Comparison of ENCODE assay signal across 8 cellular contexts in the genomic region with DNA sequence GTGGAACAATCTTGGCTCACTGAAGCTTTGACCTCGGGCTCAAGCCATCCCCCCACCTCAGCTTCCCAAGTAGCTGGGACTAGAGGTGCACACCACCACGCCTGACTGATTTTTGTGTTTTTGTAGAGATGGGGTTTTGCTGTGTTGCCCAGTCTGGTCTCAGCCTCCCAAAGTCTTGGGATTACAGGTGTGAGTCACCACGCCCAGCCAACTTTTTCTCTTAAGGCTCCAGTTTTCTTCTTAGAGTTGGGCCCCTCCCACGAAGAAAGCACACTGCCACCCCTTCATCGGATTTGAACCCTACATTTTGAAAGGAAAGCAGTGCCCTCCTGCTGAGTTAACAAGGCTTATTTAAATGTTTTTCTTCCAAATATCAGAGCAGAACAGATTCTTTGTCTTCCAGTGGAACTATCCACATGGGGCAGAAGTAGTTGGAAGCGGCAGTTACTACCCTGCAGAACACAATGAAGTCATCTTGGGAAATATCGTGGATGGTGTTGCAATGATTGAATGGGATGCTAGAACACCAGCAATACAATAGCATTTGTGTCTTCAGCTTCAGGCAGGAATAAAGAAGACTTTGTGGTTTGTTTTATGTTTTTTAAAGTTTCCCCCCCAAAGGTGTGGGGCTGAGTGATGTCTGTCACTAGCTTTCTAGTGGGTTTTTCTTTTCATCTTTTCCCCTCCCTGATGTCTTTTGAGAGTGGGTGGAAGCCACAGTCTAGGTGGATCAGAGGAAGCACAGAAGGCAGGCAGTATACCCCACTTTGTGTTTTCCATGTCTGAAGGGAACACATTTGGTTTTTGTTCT. TPM values are rescaled to one million over a fixed set of nuclear protein-coding genes. Genes with fewer than 3 reads are reported as not detected.
A peak's percentile ranks its signal among the peaks of the same experiment; 100 is the strongest.
DNase-seq lines count a peak whose midpoint lies in the region; ATAC-seq and TF ChIP-seq lines count a peak whose summit lies in the region.

No MANE protein-coding gene starts in this region.

- H3K36me3 ChIP-seq in fibroblast of lung (ENCODE audit: control insufficient read depth, insufficient read depth, low read length), result peaks cover 3% of the 10 kb centered on the region
- H3K36me3 ChIP-seq in skeletal muscle tissue (ENCODE audit: control insufficient read depth in 3 of 3, insufficient read depth in 3 of 3, low read length in 3 of 3), result no peaks in the 10 kb centered on the region

- peak overlapping the region; percentile 52 for H3K27ac ChIP-seq in HL-60 (replicated peaks)
- peak overlapping the region; percentile 88 for H3K27ac ChIP-seq in fibroblast of lung (ENCODE audit: insufficient read depth, low read length)
- H3K27ac ChIP-seq in skeletal muscle tissue (ENCODE audit: low read depth, low read length), result peak overlapping the region; percentile 95

- peak in 1 of 2 experiments; percentile 76 for DNase-seq in HL-60 (ENCODE audit: low read depth in 1 of 2, low spot score in 1 of 2)
- peak; percentile 39 for DNase-seq in activated CD4-positive, alpha-beta T cell treated with anti-CD3 and anti-CD28 coated beads for 48 hours
- DNase-seq in fibroblast of lung (ENCODE audit: low read depth in 2 of 2), result peak; percentile 62 to 68
- no peak for DNase-seq in DMS53 (lab: John Stamatoyannopoulos, UW)
- no peak for DNase-seq in T1000 (lab: John Stamatoyannopoulos, UW)
- no peak for DNase-seq in GDM1 (lab: John Stamatoyannopoulos, UW)

- H3K79me2 ChIP-seq in fibroblast of lung (ENCODE audit: control insufficient read depth, insufficient read depth, low read length), result peaks cover 83% of the 10 kb centered on the region

- H3K9me3 ChIP-seq in fibroblast of lung (ENCODE audit: control insufficient read depth, insufficient read depth, low read depth, low read length), result no peaks in the 10 kb centered on the region
- no peaks in the 10 kb centered on the region for H3K9me3 ChIP-seq in skeletal muscle tissue (ENCODE audit: control insufficient read depth in 3 of 3, low read length in 3 of 3)

- no peaks in the 10 kb centered on the region for H4K20me1 ChIP-seq in fibroblast of lung (ENCODE audit: control insufficient read depth, extremely low read depth, insufficient read depth, low read length)

- H3K9ac ChIP-seq in fibroblast of lung (ENCODE audit: insufficient read depth, low read length), result no peak overlapping the region
- H3K9ac ChIP-seq in skeletal muscle tissue (ENCODE audit: low read depth in 1 of 3, low read length in 3 of 3), result no peak overlapping the region

- ATAC-seq in GM21619 (IDR thresholded peaks at IDR 0.05; ENCODE audit: unreplicated experiment), result no peak

- H3K27me3 ChIP-seq in HL-60 (ENCODE audit: insufficient read depth, poor library complexity, severe bottlenecking) (no peaks in the 10 kb centered on the region), fibroblast of lung (ENCODE audit: control insufficient read depth, insufficient read depth, low read length) (no peaks in the 10 kb centered on the region), skeletal muscle tissue (ENCODE audit: control insufficient read depth in 3 of 3, insufficient read depth in 3 of 3, low read length in 3 of 3) (no peaks in the 10 kb centered on the region)

- H2AFZ ChIP-seq in fibroblast of lung (ENCODE audit: low read length), result no peak overlapping the region

- peak overlapping the region; percentile 18 for H3K4me2 ChIP-seq in fibroblast of lung (ENCODE audit: extremely low read depth, insufficient read depth, low read length)

- H3K4me3 ChIP-seq in HL-60 (replicated peaks; ENCODE audit: insufficient read depth, low read length), result no peak overlapping the region
- no peak overlapping the region for H3K4me3 ChIP-seq in fibroblast of lung (replicated peaks in 1 of 4; ENCODE audit: control extremely low read depth in 1 of 4, insufficient read depth in 1 of 4, low read depth in 3 of 4, low read length in 4 of 4)
- no peak overlapping the region for H3K4me3 ChIP-seq in skeletal muscle tissue (ENCODE audit: low read length in 3 of 3)

- no peak for TF ChIP-seq CTCF in HL-60 (IDR thresholded peaks at IDR 0.05; ENCODE audit: insufficient read depth, low read length)
- TF ChIP-seq CTCF in fibroblast of lung (conservative IDR thresholded peaks at IDR 0.05 in 1 of 2, IDR thresholded peaks at IDR 0.05 in 1 of 2; ENCODE audit: low read depth in 1 of 2, low read length in 2 of 2), result no peak

- H3K4me1 ChIP-seq in fibroblast of lung (ENCODE audit: control insufficient read depth, extremely low read depth, insufficient read depth, low read length) (peaks cover 57% of the 10 kb centered on the region), skeletal muscle tissue (ENCODE audit: control insufficient read depth in 3 of 3, insufficient read depth in 3 of 3, low read length in 3 of 3) (peaks cover 84 to 98% (median 93%) of the 10 kb centered on the region in 3 donors)

RNA-seq across cellular contexts. Expression of a gene that starts 8.9 kb away (rescaled TPM):
- total RNA-seq in fibroblast of lung, result 65.0 and 127 TPM in 2 replicates
- 363 and 683 TPM in 2 replicates for polyA plus RNA-seq in fibroblast of lung
- polyA plus RNA-seq in fibroblast of lung (2012), result 608 and 1,180 TPM in 2 replicates
- polyA minus RNA-seq in fibroblast of lung (ENCODE audit: low replicate concordance), result 641 and 1,577 TPM in 2 replicates
- total RNA-seq in skeletal muscle tissue, result 42.3 TPM

RNA-seq across cellular contexts. Expression of a gene that starts 37.4 kb away (rescaled TPM):
- total RNA-seq in fibroblast of lung (198 and 334 TPM in 2 replicates), skeletal muscle tissue (314 TPM)
- 171 and 280 TPM in 2 replicates for polyA plus RNA-seq in fibroblast of lung
- polyA plus RNA-seq in fibroblast of lung (2012), result 288 and 298 TPM in 2 replicates
- 519 and 653 TPM in 2 replicates for polyA minus RNA-seq in fibroblast of lung (ENCODE audit: low replicate concordance)

RNA-seq across cellular contexts. Expression of a gene that starts 38.6 kb away (rescaled TPM):
- total RNA-seq in fibroblast of lung (under 0.01 and 0.17 TPM in 2 replicates), skeletal muscle tissue (under 0.01 TPM)
- 0.09 and 0.12 TPM in 2 replicates for polyA plus RNA-seq in fibroblast of lung
- 0.27 TPM in 1 of 2 replicates, not detected in the other for polyA plus RNA-seq in fibroblast of lung (2012)
- polyA minus RNA-seq in fibroblast of lung (ENCODE audit: low replicate concordance), result not detected in 2 replicates

Comparison
In these comparisons a context has a peak if more than half of its experiments do, and no peak if none do; other contexts are left out.
1. DNase-seq: peak in activated CD4-positive, alpha-beta T cell treated with anti-CD3 and anti-CD28 coated beads for 48 hours (single experiment) and fibroblast of lung (2 of 2); none in DMS53 (single experiment), T1000 (single experiment) and GDM1 (single experiment).
2. Peak in every context shown above with its lines, with median percentiles within 50 percentile points of each other: H3K27ac ChIP-seq.